In genomic region chr6:14518515-14519217, GRCh38 we compare ENCODE assay signal across 1 cellular context.
TF ChIP-seq lines count a peak whose summit lies in the region.

No MANE protein-coding gene starts in this region.

TF ChIP-seq in IMR-90, 13 proteins besides CTCF, POLR2A, EP300 and RAD21 (continued from another document):
- TF ChIP-seq RFX5 (IDR thresholded peaks at IDR 0.05; ENCODE audit: low read depth, low read length) (no peak), RCOR1 (IDR thresholded peaks at IDR 0.05; ENCODE audit: insufficient replicate concordance, low read length) (no peak), CHD1 (IDR thresholded peaks at IDR 0.05; ENCODE audit: low read depth, low read length) (no peak), BHLHE40 (IDR thresholded peaks at IDR 0.05; ENCODE audit: low read depth, low read length) (no peak)
